Comparison of ENCODE assay signal across 11 cellular contexts in genomic region chr10:3972460-3973366, GRCh38.
DNase-seq lines count a peak whose midpoint lies in the region; ATAC-seq and TF ChIP-seq lines count a peak whose summit lies in the region.
"Had no signal": no experiment of that assay in that cellular context is flagged by ENCODE, and none has a peak within 500 bp of the region (broad histone marks: within the 10 kb centered on the region; RNA-seq: fewer than 3 reads in every experiment).

No MANE protein-coding gene starts in this region.

- peak overlapping the region; percentile 48 for H2AFZ ChIP-seq in osteoblast (ENCODE audit: low read length)

- no peak overlapping the region for H3K4me2 ChIP-seq in osteoblast (ENCODE audit: insufficient read depth, low read length)

- in situ Hi-C loops in astrocyte of the spinal cord (cut with HindIII; ENCODE audit: low sequenced_read_pairs), result no loop called here

- TF ChIP-seq CTCF in astrocyte of the spinal cord (IDR thresholded peaks at IDR 0.05; ENCODE audit: low read depth, low read length) (no peak), osteoblast (IDR thresholded peaks at IDR 0.05; ENCODE audit: extremely low read depth, low read depth, low read length) (no peak), right lobe of liver (IDR thresholded peaks at IDR 0.05) (no peak)

- H3K27ac ChIP-seq in osteoblast (ENCODE audit: low read depth, low read length) (no peak overlapping the region), right lobe of liver (peak overlapping the region in 1 of 3 donors; percentile 12)
- H3K27ac ChIP-seq: SJSA1 had no signal

- H3K9me3 ChIP-seq in osteoblast (ENCODE audit: low read depth, low read length) (no peaks in the 10 kb centered on the region), right lobe of liver (no peaks in the 10 kb centered on the region)
- H3K9me3 ChIP-seq: SJSA1 had no signal

- H3K36me3 Mint-ChIP-seq in T-cell, result peaks cover 2% of the 10 kb centered on the region

- intact Hi-C loops in right lobe of liver (cut with DNase I), result no loop called here

- peak overlapping the region; percentile 63 to 73 (median 72) for H3K4me3 Mint-ChIP-seq in T-cell

- no peaks in the 10 kb centered on the region for H3K27me3 Mint-ChIP-seq in T-cell

- CTCF ChIA-PET in T-cell (lab: Charles Lee), result interaction anchor here in 1 of 2 donors (0.6 kb wide), 1 partner anchor 260 kb away, joined by 3 read pairs; no protein-coding TSS in a partner anchor

- POLR2A ChIA-PET in T-cell (lab: Charles Lee), result interaction anchor here in 1 of 2 donors (0.6 to 1.0 kb wide), 2 partner anchors 12 to 78 kb away, joined by 3 to 6 read pairs; no protein-coding TSS in a partner anchor

- ATAC-seq in T-cell (replicated peaks in 1 of 4) (peak; percentile 82 to 89 (median 87)), HG03521 (IDR thresholded peaks at IDR 0.05; ENCODE audit: unreplicated experiment) (no peak), GM18868 (IDR thresholded peaks at IDR 0.05; ENCODE audit: unreplicated experiment) (no peak), right lobe of liver (no peak)
- ATAC-seq: left colon had no signal

- TF ChIP-seq POLR2A in right lobe of liver (IDR thresholded peaks at IDR 0.05), result no peak

- no peak overlapping the region for H3K4me3 ChIP-seq in astrocyte of the spinal cord (ENCODE audit: low read depth, low read length)
- H3K4me3 ChIP-seq in osteoblast (ENCODE audit: insufficient read depth, low read length), result no peak overlapping the region
- H3K4me3 ChIP-seq in right lobe of liver, result no peak overlapping the region
- H3K4me3 ChIP-seq: BLaER1 treated with 17β-estradiol and CSF1 and Interleukin-3, amounts not matched to agents 10 nM and 100 nM; SJSA1 had no signal

- H3K4me1 ChIP-seq in osteoblast (ENCODE audit: insufficient read depth, low read length), result peaks cover 1% of the 10 kb centered on the region
- no peaks in the 10 kb centered on the region for H3K4me1 ChIP-seq in right lobe of liver

- H3K36me3 ChIP-seq in osteoblast (ENCODE audit: insufficient read depth, low read length), result no peaks in the 10 kb centered on the region
- H3K36me3 ChIP-seq in right lobe of liver, result no peaks in the 10 kb centered on the region
- H3K36me3 ChIP-seq: SJSA1 had no signal

- no peaks in the 10 kb centered on the region for H3K27me3 ChIP-seq in osteoblast (ENCODE audit: insufficient read depth, low read length)
- H3K27me3 ChIP-seq in right lobe of liver, result no peaks in the 10 kb centered on the region
- H3K27me3 ChIP-seq: BLaER1 treated with 17β-estradiol and CSF1 and Interleukin-3, amounts not matched to agents 10 nM and 100 nM; SJSA1 had no signal

- H3K4me1 Mint-ChIP-seq in T-cell, result peaks cover 51 to 59% (median 55%) of the 10 kb centered on the region in 3 donors

- peak; percentile 17 for DNase-seq in AG20443 (ENCODE audit: low spot score)
- DNase-seq in T-cell, result peak in 7 of 34 experiments; percentile 19 to 33 (median 22)
- peak; percentile 25 for DNase-seq in astrocyte of the spinal cord (ENCODE audit: low read depth, low spot score)
- DNase-seq in osteoblast (ENCODE audit: insufficient read length, low spot score, missing footprints), result no peak
- no peak for DNase-seq in ecto neural progenitor cell (ENCODE audit: low spot score)
- DNase-seq in right lobe of liver, result no peak
- DNase-seq: left colon had no signal

- 42% methylated on average over 4 of the region's 5 CpGs for whole genome bisulfite sequencing in right lobe of liver (ENCODE audit: insufficient coverage, low coverage, low lambda C conversion rate, missing lambda C conversion rate)

- H3K79me2 ChIP-seq in osteoblast (ENCODE audit: insufficient read depth, low read length), result no peaks in the 10 kb centered on the region

- H3K27ac Mint-ChIP-seq in T-cell, result peak overlapping the region; percentile 98 to 99

- H3K9me3 Mint-ChIP-seq in T-cell, result no peaks in the 10 kb centered on the region

- H4K20me1 ChIP-seq in osteoblast (ENCODE audit: insufficient read depth, low read length), result no peaks in the 10 kb centered on the region
- H4K20me1 ChIP-seq: BLaER1 treated with 17β-estradiol and CSF1 and Interleukin-3, amounts not matched to agents 10 nM and 100 nM had no signal

Comparison
In these comparisons a context has a peak if more than half of its experiments do, and no peak if none do; other contexts are left out.
1. DNase-seq: peak in AG20443 (single experiment) and astrocyte of the spinal cord (single experiment); none in osteoblast (single experiment), ecto neural progenitor cell (single experiment) and right lobe of liver (0 of 3).
2. ATAC-seq: peak in T-cell (4 of 4); none in HG03521 (single experiment), GM18868 (single experiment) and right lobe of liver (0 of 4).